In the genomic region with DNA sequence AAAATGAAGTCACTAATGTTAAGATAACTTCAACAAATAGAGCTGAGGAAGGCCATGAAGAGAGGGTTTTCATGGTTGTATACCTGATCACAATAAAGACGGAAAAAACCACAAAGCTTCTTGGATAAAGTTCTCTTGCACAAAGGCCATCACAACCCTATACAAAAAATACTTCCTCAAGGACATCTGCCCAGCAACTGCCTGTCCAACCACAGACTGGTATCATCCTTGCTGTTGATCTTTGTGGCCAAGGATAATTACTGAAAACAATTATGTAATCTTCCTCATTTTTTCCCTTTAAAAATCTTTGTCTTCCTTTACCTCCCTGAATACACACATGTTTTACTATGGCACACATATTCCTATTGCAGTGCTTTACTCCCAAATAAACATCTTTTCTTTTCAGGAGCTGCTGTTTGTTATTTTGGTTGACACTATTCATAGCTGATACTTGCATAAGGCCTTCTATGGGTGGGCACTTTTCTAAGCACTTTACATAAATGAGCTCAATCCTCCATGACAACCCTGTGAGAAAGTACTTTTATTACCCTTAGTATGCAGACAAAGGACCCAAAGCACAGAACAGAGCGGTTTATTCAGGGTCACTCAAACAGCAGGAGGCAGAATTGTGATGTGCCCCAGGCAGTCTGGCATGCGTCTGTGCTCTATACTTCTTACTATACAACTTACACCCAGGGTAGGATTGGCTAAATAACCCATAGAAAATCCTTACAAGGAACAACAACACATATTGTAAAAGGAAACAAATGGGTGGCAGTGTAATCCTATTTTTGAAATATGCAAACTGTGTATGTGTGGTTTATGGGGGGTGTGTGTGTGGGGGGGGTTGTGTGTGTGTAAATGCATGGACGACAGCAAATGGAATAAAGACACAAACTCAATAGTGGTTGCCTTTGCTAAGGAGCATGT, we compare ENCODE assay signal across 12 cellular contexts. TPM values are rescaled to one million over a fixed set of nuclear protein-coding genes. Genes with fewer than 3 reads are reported as not detected.
A peak's percentile ranks its signal among the peaks of the same experiment; 100 is the strongest.
DNase-seq lines count a peak whose midpoint lies in the region; ATAC-seq and TF ChIP-seq lines count a peak whose summit lies in the region.
"Had no signal": no experiment of that assay in that cellular context is flagged by ENCODE, and none has a peak within 500 bp of the region (broad histone marks: within the 10 kb centered on the region; RNA-seq: fewer than 3 reads in every experiment).

No MANE protein-coding gene starts in this region.

- H3K4me1 ChIP-seq in SJSA1 (replicated peaks) = peaks cover 15% of the 10 kb centered on the region
- H3K4me1 ChIP-seq in foreskin keratinocyte = no peaks in the 10 kb centered on the region

- TF ChIP-seq CTCF in foreskin keratinocyte (conservative IDR thresholded peaks at IDR 0.05) = peak; percentile 38

- peak overlapping the region; percentile 7; the same call in 1 of the 2 replicates for H3K27ac ChIP-seq in SJSA1
- H3K27ac ChIP-seq in foreskin keratinocyte = no peak overlapping the region

- DNase-seq in COLO829 (ENCODE audit: low spot score) (peak; percentile 93), MV-4-11 (lab: John Stamatoyannopoulos, UW) (peak; percentile 88), SJSA1 (ENCODE audit: low read depth in 1 of 2, low spot score in 2 of 2) (peak in 1 of 2 experiments; percentile 84), foreskin keratinocyte (no peak), dedifferentiated amniotic fluid mesenchymal stem cell (ENCODE audit: extremely low spot score) (no peak), AG08396 (ENCODE audit: low spot score) (no peak), medulla oblongata (ENCODE audit: extremely low spot score) (no peak)
- DNase-seq: activated CD8-positive, alpha-beta T cell treated with anti-CD3 and anti-CD28 coated beads, Interleukin-2, amount 10 ng/mL, durations not matched to agents 7 days and 5 days; left ventricle myocardium superior; NCI-H2171; nucleus accumbens had no signal

- H3K36me3 ChIP-seq in SJSA1 = no peaks in the 10 kb centered on the region

- ATAC-seq in foreskin keratinocyte (peak; percentile 16), GM18511 (IDR thresholded peaks at IDR 0.05; ENCODE audit: unreplicated experiment) (no peak)
- ATAC-seq: activated CD8-positive, alpha-beta T cell treated with anti-CD3 and anti-CD28 coated beads, Interleukin-2, amount 10 ng/mL, durations not matched to agents 7 days and 5 days; left ventricle myocardium superior had no signal

- no peaks in the 10 kb centered on the region for H3K9me3 ChIP-seq in SJSA1 (replicated peaks)

- H3K4me3 ChIP-seq in SJSA1 = no peak overlapping the region

- H3K27me3 ChIP-seq in SJSA1 (replicated peaks) = no peaks in the 10 kb centered on the region
- no peaks in the 10 kb centered on the region for H3K27me3 ChIP-seq in foreskin keratinocyte

RNA-seq across cellular contexts. Expression of a gene that starts 35.0 kb away (rescaled TPM):
- total RNA-seq in SJSA1 (2014; rRNA removed; shearing (Covaris generic)) = 11.1 and 19.6 TPM in 2 replicates
- 12.0 and 12.2 TPM in 2 replicates for total RNA-seq in foreskin keratinocyte
- polyA plus RNA-seq in foreskin keratinocyte = 4.0 and 5.1 TPM in 2 replicates

Comparison
In these comparisons a context has a peak if more than half of its experiments do, and no peak if none do; other contexts are left out.
1. DNase-seq: peak in COLO829 (single experiment) and MV-4-11 (single experiment); none in foreskin keratinocyte (0 of 2), dedifferentiated amniotic fluid mesenchymal stem cell (single experiment), AG08396 (single experiment) and medulla oblongata (single experiment).